2 cellular contexts compared by ENCODE assay signal in genomic region chr3:13174011-13174802, GRCh38.
TF ChIP-seq lines count a peak whose summit lies in the region.

No MANE protein-coding gene starts in this region.

TF ChIP-seq in K562, 482 proteins besides CTCF, POLR2A, EP300 and RAD21 (continued from another document):
- TF ChIP-seq REST (CRISPR knock-in tag; IDR thresholded peaks at IDR 0.05; ENCODE audit: low read depth) = no peak
- no peak for TF ChIP-seq CLOCK (CRISPR knock-in tag; IDR thresholded peaks at IDR 0.05; ENCODE audit: borderline replicate concordance)

TF ChIP-seq in SK-N-SH, 30 proteins besides CTCF, POLR2A, EP300 and RAD21 (continued from another document):
- TF ChIP-seq REST (IDR thresholded peaks at IDR 0.05; ENCODE audit: low read depth, low read length) (no peak), POLR2AphosphoS5 (IDR thresholded peaks at IDR 0.05; ENCODE audit: low read depth, low read length) (no peak), TCF12 (IDR thresholded peaks at IDR 0.05) (no peak), TEAD4 (IDR thresholded peaks at IDR 0.05; ENCODE audit: borderline replicate concordance, insufficient read depth) (no peak), ZBTB33 (IDR thresholded peaks at IDR 0.05; ENCODE audit: borderline replicate concordance, low read depth) (no peak), SMC3 (IDR thresholded peaks at IDR 0.05; ENCODE audit: low read depth, low read length) (no peak), ELF1 (IDR thresholded peaks at IDR 0.05) (no peak), MEF2A (IDR thresholded peaks at IDR 0.05; ENCODE audit: borderline replicate concordance, low read depth) (no peak), FOSL2 (IDR thresholded peaks at IDR 0.05; ENCODE audit: borderline replicate concordance, low read depth) (no peak)
